In genomic region chrX:107979534-107979933, GRCh38 we compare ENCODE assay signal across 21 cellular contexts. TPM values are rescaled to one million over a fixed set of nuclear protein-coding genes. Genes with fewer than 3 reads are reported as not detected.
DNase-seq lines count a peak whose midpoint lies in the region; ATAC-seq, FAIRE-seq and TF ChIP-seq lines count a peak whose summit lies in the region.
"Had no signal": no experiment of that assay in that cellular context is flagged by ENCODE, and none has a peak within 500 bp of the region (broad histone marks: within the 10 kb centered on the region; RNA-seq: fewer than 3 reads in every experiment).

No MANE protein-coding gene starts in this region.

- H3K9me3 Mint-ChIP-seq in activated CD8-positive, alpha-beta T cell treated with anti-CD3 and anti-CD28 coated beads for 36 hours: no peaks in the 10 kb centered on the region
- H3K9me3 Mint-ChIP-seq in activated CD8-positive, alpha-beta T cell treated with anti-CD3 and anti-CD28 coated beads, Interleukin-2, amount 10 ng/mL, durations not matched to agents 7 days and 5 days (ENCODE audit: insufficient read depth): no peaks in the 10 kb centered on the region
- H3K9me3 Mint-ChIP-seq in CD4-positive, CD25-positive, alpha-beta regulatory T cell: peaks cover 0 to 2% (median 0%) of the 10 kb centered on the region in 7 donors
- H3K9me3 Mint-ChIP-seq in astrocyte (ENCODE audit: unreplicated experiment): no peaks in the 10 kb centered on the region
- H3K9me3 Mint-ChIP-seq: CD4-positive, alpha-beta memory T cell; HFFc6 had no signal

- POLR2A ChIA-PET in activated CD8-positive, alpha-beta T cell treated with anti-CD3 and anti-CD28 coated beads for 36 hours (lab: Charles Lee): no interaction called here
- POLR2A ChIA-PET in activated CD8-positive, alpha-beta T cell treated with anti-CD3 and anti-CD28 coated beads, Interleukin-2, amount 10 ng/mL, durations not matched to agents 7 days and 5 days (lab: Charles Lee): no interaction called here

- no peak for TF ChIP-seq CTCF in activated CD8-positive, alpha-beta T cell treated with anti-CD3 and anti-CD28 coated beads for 36 hours (IDR thresholded peaks at IDR 0.05)
- TF ChIP-seq CTCF in astrocyte (IDR thresholded peaks at IDR 0.05; ENCODE audit: insufficient read depth, low read depth, low read length): no peak

- H3K4me3 ChIP-seq in CD4-positive, CD25-positive, alpha-beta regulatory T cell (ENCODE audit: low read depth, low read length): no peak overlapping the region
- no peak overlapping the region for H3K4me3 ChIP-seq in astrocyte (ENCODE audit: insufficient read depth, low read depth, low read length)
- H3K4me3 ChIP-seq in SJCRH30: no peak overlapping the region

- H3K4me2 ChIP-seq in astrocyte (ENCODE audit: low read length): no peak overlapping the region

- H3K4me1 ChIP-seq in CD4-positive, CD25-positive, alpha-beta regulatory T cell (ENCODE audit: control insufficient read depth, insufficient read depth, low read length, poor library complexity, severe bottlenecking): no peaks in the 10 kb centered on the region
- H3K4me1 ChIP-seq in astrocyte (ENCODE audit: insufficient read depth, low read length) (no peaks in the 10 kb centered on the region), SJCRH30 (no peaks in the 10 kb centered on the region)

- no peak overlapping the region for H2AFZ ChIP-seq in astrocyte (ENCODE audit: low read depth, low read length)

- no peaks in the 10 kb centered on the region for H3K9me3 ChIP-seq in CD4-positive, CD25-positive, alpha-beta regulatory T cell (ENCODE audit: control insufficient read depth in 2 of 2, low read length in 2 of 2)
- H3K9me3 ChIP-seq in astrocyte (ENCODE audit: insufficient read depth, low read depth, low read length) (no peaks in the 10 kb centered on the region), SJCRH30 (replicated peaks) (no peaks in the 10 kb centered on the region)

- H3K27me3 ChIP-seq in CD4-positive, CD25-positive, alpha-beta regulatory T cell (ENCODE audit: control insufficient read depth, insufficient read depth, low read length): no peaks in the 10 kb centered on the region
- no peaks in the 10 kb centered on the region for H3K27me3 ChIP-seq in astrocyte (ENCODE audit: insufficient read depth, low read length)
- no peaks in the 10 kb centered on the region for H3K27me3 ChIP-seq in SJCRH30

- H3K36me3 Mint-ChIP-seq in activated CD8-positive, alpha-beta T cell treated with anti-CD3 and anti-CD28 coated beads for 36 hours (ENCODE audit: low read depth): no peaks in the 10 kb centered on the region
- no peaks in the 10 kb centered on the region for H3K36me3 Mint-ChIP-seq in activated CD8-positive, alpha-beta T cell treated with anti-CD3 and anti-CD28 coated beads, Interleukin-2, amount 10 ng/mL, durations not matched to agents 7 days and 5 days (ENCODE audit: low read depth)
- no peaks in the 10 kb centered on the region for H3K36me3 Mint-ChIP-seq in CD4-positive, CD25-positive, alpha-beta regulatory T cell
- H3K36me3 Mint-ChIP-seq in astrocyte (ENCODE audit: low read depth, unreplicated experiment): no peaks in the 10 kb centered on the region
- H3K36me3 Mint-ChIP-seq: CD4-positive, alpha-beta memory T cell had no signal

- intact Hi-C loops in activated CD8-positive, alpha-beta T cell treated with anti-CD3 and anti-CD28 coated beads for 36 hours (cut with micrococcal nuclease): no loop called here

- peak; percentile 27 for ATAC-seq in activated CD8-positive, alpha-beta T cell treated with anti-CD3 and anti-CD28 coated beads for 36 hours
- no peak for ATAC-seq in activated CD8-positive, alpha-beta T cell treated with anti-CD3 and anti-CD28 coated beads, Interleukin-2, amount 10 ng/mL, durations not matched to agents 7 days and 5 days
- ATAC-seq in CD4-positive, CD25-positive, alpha-beta regulatory T cell (ENCODE audit: low read depth in 2 of 2): no peak
- peak; percentile 71 for ATAC-seq in HG03354 (IDR thresholded peaks at IDR 0.05; ENCODE audit: poor library complexity, severe bottlenecking, unreplicated experiment)
- ATAC-seq in GM18511 (IDR thresholded peaks at IDR 0.05; ENCODE audit: unreplicated experiment): no peak

- no peak overlapping the region for H3K4me3 Mint-ChIP-seq in activated CD8-positive, alpha-beta T cell treated with anti-CD3 and anti-CD28 coated beads for 36 hours
- H3K4me3 Mint-ChIP-seq in activated CD8-positive, alpha-beta T cell treated with anti-CD3 and anti-CD28 coated beads, Interleukin-2, amount 10 ng/mL, durations not matched to agents 7 days and 5 days: no peak overlapping the region
- H3K4me3 Mint-ChIP-seq in CD4-positive, CD25-positive, alpha-beta regulatory T cell: no peak overlapping the region
- H3K4me3 Mint-ChIP-seq in astrocyte (ENCODE audit: unreplicated experiment): no peak overlapping the region
- H3K4me3 Mint-ChIP-seq: CD4-positive, alpha-beta memory T cell; HFFc6 had no signal

- peaks cover 2% of the 10 kb centered on the region for H3K4me1 Mint-ChIP-seq in activated CD8-positive, alpha-beta T cell treated with anti-CD3 and anti-CD28 coated beads for 36 hours (ENCODE audit: low read depth)
- no peaks in the 10 kb centered on the region for H3K4me1 Mint-ChIP-seq in activated CD8-positive, alpha-beta T cell treated with anti-CD3 and anti-CD28 coated beads, Interleukin-2, amount 10 ng/mL, durations not matched to agents 7 days and 5 days (ENCODE audit: low read depth)
- H3K4me1 Mint-ChIP-seq in CD4-positive, CD25-positive, alpha-beta regulatory T cell: peaks cover 0 to 8% (median 0%) of the 10 kb centered on the region in 4 donors
- H3K4me1 Mint-ChIP-seq in astrocyte (ENCODE audit: low read depth, unreplicated experiment): peaks cover under 1% of the 10 kb centered on the region

- CTCF ChIA-PET in activated CD8-positive, alpha-beta T cell treated with anti-CD3 and anti-CD28 coated beads for 36 hours (lab: Charles Lee): interaction anchor here (1.4 kb wide), 1 partner anchor 20 kb away, joined by 4 read pairs; no protein-coding TSS in a partner anchor
- CTCF ChIA-PET in activated CD8-positive, alpha-beta T cell treated with anti-CD3 and anti-CD28 coated beads, Interleukin-2, amount 10 ng/mL, durations not matched to agents 7 days and 5 days (lab: Charles Lee): no interaction called here

- H3K27ac ChIP-seq in CD4-positive, CD25-positive, alpha-beta regulatory T cell (ENCODE audit: insufficient read depth, low read length, poor library complexity, severe bottlenecking): no peak overlapping the region
- H3K27ac ChIP-seq in astrocyte (ENCODE audit: low read depth, low read length) (no peak overlapping the region), SJCRH30 (no peak overlapping the region)

- no peaks in the 10 kb centered on the region for H3K36me3 ChIP-seq in CD4-positive, CD25-positive, alpha-beta regulatory T cell (ENCODE audit: control insufficient read depth, insufficient read depth, low read length)
- H3K36me3 ChIP-seq in astrocyte (ENCODE audit: insufficient read depth, low read length) (no peaks in the 10 kb centered on the region), SJCRH30 (no peaks in the 10 kb centered on the region)

- no peaks in the 10 kb centered on the region for H3K79me2 ChIP-seq in astrocyte (ENCODE audit: insufficient read depth, low read length)

- H3K9ac ChIP-seq in astrocyte (ENCODE audit: low read length): no peak overlapping the region

- FAIRE-seq in astrocyte (lab: Jason Lieb, UNC): peak; percentile 88
- FAIRE-seq: G401.6, RCC 7860 had no signal

- H3K27me3 Mint-ChIP-seq in activated CD8-positive, alpha-beta T cell treated with anti-CD3 and anti-CD28 coated beads for 36 hours: no peaks in the 10 kb centered on the region
- no peaks in the 10 kb centered on the region for H3K27me3 Mint-ChIP-seq in activated CD8-positive, alpha-beta T cell treated with anti-CD3 and anti-CD28 coated beads, Interleukin-2, amount 10 ng/mL, durations not matched to agents 7 days and 5 days (ENCODE audit: low read depth)
- H3K27me3 Mint-ChIP-seq in CD4-positive, CD25-positive, alpha-beta regulatory T cell: peaks cover 4% of the 10 kb centered on the region
- no peaks in the 10 kb centered on the region for H3K27me3 Mint-ChIP-seq in astrocyte (ENCODE audit: low read depth, unreplicated experiment)

- no peaks in the 10 kb centered on the region for H4K20me1 ChIP-seq in astrocyte (ENCODE audit: insufficient read depth, low read length)

- DNase-seq in activated CD8-positive, alpha-beta T cell treated with anti-CD3 and anti-CD28 coated beads for 36 hours: no peak
- no peak for DNase-seq in activated CD8-positive, alpha-beta T cell treated with anti-CD3 and anti-CD28 coated beads, Interleukin-2, amount 10 ng/mL, durations not matched to agents 7 days and 5 days
- no peak for DNase-seq in CD4-positive, CD25-positive, alpha-beta regulatory T cell
- DNase-seq in astrocyte (ENCODE audit: low read depth) (no peak), cerebellum (ENCODE audit: low spot score) (no peak), SJCRH30 (no peak)
- DNase-seq: ACHN; CD4-positive, alpha-beta memory T cell; DMS79 treated with DMSO at 0.1 percent for 48 hours; HFFc6; Kasumi-1; NCI-H2029; NCI-H2171 treated with DMSO at 0.1 percent for 48 hours; NCI-H510A; NCI-H82; SHP77 had no signal

- no peak overlapping the region for H3K27ac Mint-ChIP-seq in activated CD8-positive, alpha-beta T cell treated with anti-CD3 and anti-CD28 coated beads for 36 hours
- no peak overlapping the region for H3K27ac Mint-ChIP-seq in activated CD8-positive, alpha-beta T cell treated with anti-CD3 and anti-CD28 coated beads, Interleukin-2, amount 10 ng/mL, durations not matched to agents 7 days and 5 days
- peak overlapping the region in 2 of 3 donors; percentile 9 to 33 for H3K27ac Mint-ChIP-seq in CD4-positive, CD25-positive, alpha-beta regulatory T cell
- H3K27ac Mint-ChIP-seq in astrocyte (ENCODE audit: unreplicated experiment): no peak overlapping the region
- H3K27ac Mint-ChIP-seq: HFFc6 had no signal

RNA-seq across cellular contexts. Expression of gene TEX13B, which starts 2.6 kb away (rescaled TPM):
- not detected for total RNA-seq in activated CD8-positive, alpha-beta T cell treated with anti-CD3 and anti-CD28 coated beads for 36 hours
- total RNA-seq in activated CD8-positive, alpha-beta T cell treated with anti-CD3 and anti-CD28 coated beads, Interleukin-2, amount 10 ng/mL, durations not matched to agents 7 days and 5 days: not detected
- not detected for total RNA-seq in CD4-positive, CD25-positive, alpha-beta regulatory T cell
- polyA plus RNA-seq in CD4-positive, CD25-positive, alpha-beta regulatory T cell: not detected
- not detected in 2 replicates for total RNA-seq in astrocyte
- not detected for total RNA-seq in cerebellum
- total RNA-seq in SJCRH30 (2014; rRNA removed; shearing (Covaris generic)): not detected in 2 replicates
- total RNA-seq: CD4-positive, alpha-beta memory T cell; H4; HFFc6 had no signal
- polyA plus RNA-seq: CD4-positive, alpha-beta memory T cell had no signal

Comparison
In these comparisons a context has a peak if more than half of its experiments do, and no peak if none do; other contexts are left out.
1. ATAC-seq: peak in activated CD8-positive, alpha-beta T cell treated with anti-CD3 and anti-CD28 coated beads for 36 hours (single experiment) and HG03354 (single experiment); none in activated CD8-positive, alpha-beta T cell treated with anti-CD3 and anti-CD28 coated beads, Interleukin-2, amount 10 ng/mL, durations not matched to agents 7 days and 5 days (single experiment), CD4-positive, CD25-positive, alpha-beta regulatory T cell (0 of 2) and GM18511 (single experiment).
2. H3K27ac Mint-ChIP-seq: peak in CD4-positive, CD25-positive, alpha-beta regulatory T cell (2 of 3); none in activated CD8-positive, alpha-beta T cell treated with anti-CD3 and anti-CD28 coated beads for 36 hours (single experiment), activated CD8-positive, alpha-beta T cell treated with anti-CD3 and anti-CD28 coated beads, Interleukin-2, amount 10 ng/mL, durations not matched to agents 7 days and 5 days (single experiment) and astrocyte (single experiment).